ENCODE assay signal across 10 cellular contexts in genomic region chr6:25026723-25027122, GRCh38.
DNase-seq lines count a peak whose midpoint lies in the region; TF ChIP-seq lines count a peak whose summit lies in the region.
"Had no signal": no experiment of that assay in that cellular context is flagged by ENCODE, and none has a peak within 500 bp of the region (broad histone marks: within the 10 kb centered on the region; RNA-seq: fewer than 3 reads in every experiment).

No MANE protein-coding gene starts in this region.

- H3K9me3 Mint-ChIP-seq in activated CD4-positive, alpha-beta memory T cell treated with anti-CD3 and anti-CD28 coated beads for 36 hours, result no peaks in the 10 kb centered on the region
- H3K9me3 Mint-ChIP-seq in osteocyte (ENCODE audit: unreplicated experiment), result no peaks in the 10 kb centered on the region

- TF ChIP-seq CTCF in osteocyte (IDR thresholded peaks at IDR 0.05), result peak; percentile 37

- DNase-seq in SHP77 (lab: John Stamatoyannopoulos, UW) (peak; percentile 27 to 36), SHP77 treated with DMSO at 0.1 percent for 48 hours (lab: John Stamatoyannopoulos, UW) (no peak), NCI-H1417 treated with DMSO at 0.1 percent for 48 hours (lab: John Stamatoyannopoulos, UW) (peak; percentile 34), osteocyte (ENCODE audit: extremely low spot score, unreplicated experiment) (no peak), cardiac septum (ENCODE audit: low spot score) (no peak), amygdala (lab: John Stamatoyannopoulos, UW) (no peak), dedifferentiated amniotic fluid mesenchymal stem cell (ENCODE audit: extremely low spot score) (no peak)
- DNase-seq in activated CD4-positive, alpha-beta memory T cell treated with anti-CD3 and anti-CD28 coated beads for 36 hours, result peak; percentile 48
- DNase-seq: ACHN had no signal

- H3K27ac Mint-ChIP-seq in activated CD4-positive, alpha-beta memory T cell treated with anti-CD3 and anti-CD28 coated beads for 36 hours, result peak overlapping the region; percentile 96
- no peak overlapping the region for H3K27ac Mint-ChIP-seq in osteocyte (ENCODE audit: unreplicated experiment)

- H3K4me1 Mint-ChIP-seq in activated CD4-positive, alpha-beta memory T cell treated with anti-CD3 and anti-CD28 coated beads for 36 hours (ENCODE audit: low read depth), result peaks cover 75% of the 10 kb centered on the region
- peaks cover 11% of the 10 kb centered on the region for H3K4me1 Mint-ChIP-seq in osteocyte (ENCODE audit: unreplicated experiment)

- POLR2A ChIA-PET in activated CD4-positive, alpha-beta memory T cell treated with anti-CD3 and anti-CD28 coated beads for 36 hours (lab: Charles Lee), result interaction anchor here (0.9 to 3.1 kb wide), 18 partner anchors 9 to 284 kb away, joined by 3 to 44 read pairs (median 7); no protein-coding TSS in a partner anchor

- H3K27me3 Mint-ChIP-seq in activated CD4-positive, alpha-beta memory T cell treated with anti-CD3 and anti-CD28 coated beads for 36 hours, result no peaks in the 10 kb centered on the region
- H3K27me3 Mint-ChIP-seq in osteocyte (ENCODE audit: unreplicated experiment), result no peaks in the 10 kb centered on the region
- H3K27me3 Mint-ChIP-seq: brain had no signal

- H3K36me3 Mint-ChIP-seq in activated CD4-positive, alpha-beta memory T cell treated with anti-CD3 and anti-CD28 coated beads for 36 hours, result peaks cover 14% of the 10 kb centered on the region
- H3K36me3 Mint-ChIP-seq in osteocyte (ENCODE audit: unreplicated experiment), result no peaks in the 10 kb centered on the region
- H3K36me3 Mint-ChIP-seq: brain had no signal

- intact Hi-C loops in activated CD4-positive, alpha-beta memory T cell treated with anti-CD3 and anti-CD28 coated beads for 36 hours (cut with micrococcal nuclease), result loop anchor here (1.0 to 5.0 kb wide), 9 partner anchors 10 to 306 kb away; no protein-coding TSS in a partner anchor
- intact Hi-C loops in cardiac septum (cut with DNase I), result no loop called here

- H3K4me3 Mint-ChIP-seq in activated CD4-positive, alpha-beta memory T cell treated with anti-CD3 and anti-CD28 coated beads for 36 hours, result peak overlapping the region; percentile 71
- H3K4me3 Mint-ChIP-seq in osteocyte (ENCODE audit: unreplicated experiment), result no peak overlapping the region
- H3K4me3 Mint-ChIP-seq: brain had no signal

- CTCF ChIA-PET in activated CD4-positive, alpha-beta memory T cell treated with anti-CD3 and anti-CD28 coated beads for 36 hours (lab: Charles Lee), result interaction anchor here (0.6 to 6.7 kb wide), 40 partner anchors 8 to 445 kb away, joined by 3 to 110 read pairs (median 6); partner anchors contain the start of gene RIPOR2

Comparison
In these comparisons a context has a peak if more than half of its experiments do, and no peak if none do; other contexts are left out.
1. DNase-seq: peak in SHP77 (2 of 2), NCI-H1417 treated with DMSO at 0.1 percent for 48 hours (single experiment) and activated CD4-positive, alpha-beta memory T cell treated with anti-CD3 and anti-CD28 coated beads for 36 hours (single experiment); none in SHP77 treated with DMSO at 0.1 percent for 48 hours (single experiment), osteocyte (single experiment), cardiac septum (single experiment), amygdala (0 of 56) and dedifferentiated amniotic fluid mesenchymal stem cell (single experiment).